In the genomic region with DNA sequence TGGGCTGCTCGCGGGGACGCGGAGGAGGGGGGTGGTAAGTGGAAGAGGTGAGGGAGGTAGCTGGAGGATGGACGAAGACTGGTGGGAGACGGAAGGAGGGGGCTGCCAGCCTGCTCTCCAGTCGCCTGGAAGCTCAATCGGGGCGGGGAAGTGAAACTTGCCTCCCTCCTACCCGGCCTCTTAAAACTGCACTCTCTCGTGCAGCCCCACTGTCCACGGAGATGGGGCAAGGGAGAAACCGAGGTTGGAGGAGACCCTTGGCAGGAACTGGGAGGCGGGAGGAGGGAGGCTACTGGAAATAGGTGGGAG, we compare ENCODE assay signal across 8 cellular contexts. TPM values are rescaled to one million over a fixed set of nuclear protein-coding genes. Genes with fewer than 3 reads are reported as not detected.
DNase-seq lines count a peak whose midpoint lies in the region; ATAC-seq and TF ChIP-seq lines count a peak whose summit lies in the region.

No MANE protein-coding gene starts in this region.

- peaks cover 0 to 32% of the 10 kb centered on the region in 2 donors for H3K4me1 ChIP-seq in uterus

- H3K27ac Mint-ChIP-seq in stimulated activated memory B cell treated with anti-CD40 and anti-IgM and Interleukin-4, amounts not matched to agents 10 μg/mL and 1 μg/mL and 100 μg/mL, for 72 hours = no peak overlapping the region

- no peak for TF ChIP-seq POLR2A in uterus (IDR thresholded peaks at IDR 0.05)

- H3K4me1 Mint-ChIP-seq in stimulated activated memory B cell treated with anti-CD40 and anti-IgM and Interleukin-4, amounts not matched to agents 10 μg/mL and 1 μg/mL and 100 μg/mL, for 72 hours = peaks cover 17% of the 10 kb centered on the region

- H3K9me3 ChIP-seq in uterus = no peaks in the 10 kb centered on the region

- H3K27me3 ChIP-seq in uterus = peaks cover 8 to 72% of the 10 kb centered on the region in 2 donors

- H3K36me3 Mint-ChIP-seq in stimulated activated memory B cell treated with anti-CD40 and anti-IgM and Interleukin-4, amounts not matched to agents 10 μg/mL and 1 μg/mL and 100 μg/mL, for 72 hours = peaks cover 8% of the 10 kb centered on the region

- ATAC-seq in left cardiac atrium (peak; percentile 1 to 4), HG03439 (IDR thresholded peaks at IDR 0.05; ENCODE audit: unreplicated experiment) (no peak)
- ATAC-seq in stimulated activated memory B cell treated with anti-CD40 and anti-IgM and Interleukin-4, amounts not matched to agents 10 μg/mL and 1 μg/mL and 100 μg/mL, for 72 hours = no peak

- no peak overlapping the region for H3K27ac ChIP-seq in uterus

- H3K4me3 Mint-ChIP-seq in stimulated activated memory B cell treated with anti-CD40 and anti-IgM and Interleukin-4, amounts not matched to agents 10 μg/mL and 1 μg/mL and 100 μg/mL, for 72 hours = peak overlapping the region; percentile 68

- no peak for TF ChIP-seq CTCF in uterus (IDR thresholded peaks at IDR 0.05)

- intact Hi-C loops in left cardiac atrium (cut with DNase I) = loop anchor here in 1 of 2 donors (10.0 kb wide), 1 partner anchor 413 kb away; no protein-coding TSS in a partner anchor
- intact Hi-C loops in uterus (cut with DNase I; ENCODE audit: low total_unique reads) = no loop called here

- H3K36me3 ChIP-seq in uterus = no peaks in the 10 kb centered on the region

- DNase-seq in DMS 273 (lab: John Stamatoyannopoulos, UW; ENCODE audit: unreplicated experiment) (peak; percentile 74), DMS 273 treated with DMSO at 0.1 percent for 48 hours (lab: John Stamatoyannopoulos, UW) (no peak), SK-N-DZ (ENCODE audit: low spot score) (peak; percentile 17), left cardiac atrium (no peak), uterus (no peak), AML-193 (lab: John Stamatoyannopoulos, UW) (no peak)

- peak overlapping the region in 1 of 2 donors; percentile 19 for H3K4me3 ChIP-seq in uterus

- peaks cover 79% of the 10 kb centered on the region for H3K27me3 Mint-ChIP-seq in stimulated activated memory B cell treated with anti-CD40 and anti-IgM and Interleukin-4, amounts not matched to agents 10 μg/mL and 1 μg/mL and 100 μg/mL, for 72 hours

- peaks cover 11% of the 10 kb centered on the region for H3K9me3 Mint-ChIP-seq in stimulated activated memory B cell treated with anti-CD40 and anti-IgM and Interleukin-4, amounts not matched to agents 10 μg/mL and 1 μg/mL and 100 μg/mL, for 72 hours

RNA-seq across cellular contexts. Expression of a gene that starts 1.1 kb away (rescaled TPM):
- 0.27 and 1.4 TPM in 2 replicates for polyA plus RNA-seq in SK-N-DZ (2014; cell fraction: cytosol; rRNA removed)
- 0.33 and 0.51 TPM in 2 replicates for polyA plus RNA-seq in SK-N-DZ (2014; cell fraction: nucleus; rRNA removed)
- total RNA-seq in left cardiac atrium (10 to 100 TPM; 12.4 to 16.3 TPM), uterus (1 to 10 TPM in 2 of 4 donors, not detected in 2; 1.8 to 6.8 TPM)

Comparison
In these comparisons a context has a peak if more than half of its experiments do, and no peak if none do; other contexts are left out.
1. DNase-seq: peak in DMS 273 (single experiment) and SK-N-DZ (single experiment); none in DMS 273 treated with DMSO at 0.1 percent for 48 hours (single experiment), left cardiac atrium (single experiment), uterus (0 of 2) and AML-193 (0 of 2).
2. ATAC-seq: peak in left cardiac atrium (2 of 2); none in stimulated activated memory B cell treated with anti-CD40 and anti-IgM and Interleukin-4, amounts not matched to agents 10 μg/mL and 1 μg/mL and 100 μg/mL, for 72 hours (single experiment) and HG03439 (single experiment).